ENCODE assay signal across 1 cellular context in genomic region chr18:33916200-33916599, GRCh38.
TF ChIP-seq lines count a peak whose summit lies in the region.

No MANE protein-coding gene starts in this region.

TF ChIP-seq in GM23338, 12 proteins besides CTCF, POLR2A, EP300 and RAD21 (continued from another document):
- TF ChIP-seq ZNF462 (CRISPR knock-in tag; IDR thresholded peaks at IDR 0.05) (no peak), REST (IDR thresholded peaks at IDR 0.05; ENCODE audit: unreplicated experiment) (no peak), NANOG (IDR thresholded peaks at IDR 0.05; ENCODE audit: borderline replicate concordance) (no peak), CREB1 (CRISPR knock-in tag; IDR thresholded peaks at IDR 0.05; ENCODE audit: low read depth) (no peak), EZH2phosphoT487 (IDR thresholded peaks at IDR 0.05; ENCODE audit: unreplicated experiment) (no peak), ETS1 (IDR thresholded peaks at IDR 0.05) (no peak), POLR2AphosphoS5 (IDR thresholded peaks at IDR 0.05; ENCODE audit: low read depth) (no peak), EZH2 (IDR thresholded peaks at IDR 0.05; ENCODE audit: low read depth, unreplicated experiment) (no peak), ZNF331 (CRISPR knock-in tag; IDR thresholded peaks at IDR 0.05; ENCODE audit: low read depth) (no peak), STAT1 (IDR thresholded peaks at IDR 0.05; ENCODE audit: unreplicated experiment) (no peak), ZNF114 (CRISPR knock-in tag; IDR thresholded peaks at IDR 0.05) (no peak)
